8 cellular contexts compared by ENCODE assay signal in the genomic region with DNA sequence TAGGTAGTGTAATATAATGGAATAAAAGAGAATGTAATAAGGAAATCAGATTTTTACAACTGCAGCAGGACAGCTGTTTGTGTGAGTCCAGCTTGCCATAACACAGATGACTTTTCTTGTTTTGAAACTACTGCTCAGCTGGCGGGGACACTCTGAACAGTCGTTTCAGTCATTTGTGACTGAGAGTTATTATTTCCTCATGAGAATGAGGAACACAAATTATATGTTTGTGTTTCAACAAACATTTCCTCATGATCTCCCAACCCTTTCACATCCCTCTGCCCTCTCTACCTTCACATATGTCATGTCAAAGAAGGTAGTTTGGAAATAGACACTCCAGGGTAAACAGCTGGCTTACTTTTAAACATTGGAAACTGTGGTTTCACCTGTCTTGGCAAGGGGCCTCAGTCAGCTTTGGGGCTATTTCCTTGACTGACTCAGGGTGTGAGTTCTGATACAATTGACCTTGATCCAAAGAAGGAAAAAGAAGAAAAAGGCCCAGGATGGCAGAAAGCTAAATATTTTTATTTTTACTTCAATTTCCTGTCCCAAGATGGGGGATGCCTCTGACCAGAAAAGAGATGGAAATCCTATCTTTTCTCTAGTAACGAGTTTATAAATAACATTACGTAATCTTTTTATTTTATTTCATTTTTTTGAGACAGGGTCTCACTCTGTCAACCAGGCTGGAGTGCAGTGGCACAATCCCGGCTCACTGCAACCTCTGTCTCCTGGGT. TPM values are rescaled to one million over a fixed set of nuclear protein-coding genes. Genes with fewer than 3 reads are reported as not detected.
DNase-seq lines count a peak whose midpoint lies in the region; ATAC-seq and TF ChIP-seq lines count a peak whose summit lies in the region.

No MANE protein-coding gene starts in this region.

- H3K27ac ChIP-seq in liver (ENCODE audit: low read depth in 1 of 2, low read length in 2 of 2) (peak overlapping the region; percentile 74 to 80), upper lobe of left lung (peak overlapping the region; percentile 80 to 90 (median 86))

- BruUV-seq in Calu3 (replicated peaks; lab: Mats Ljungman, UMichigan): TSS peak; percentile 57

- peak overlapping the region; percentile 73 for H3K9ac ChIP-seq in liver (ENCODE audit: low read depth in 1 of 2, low read length in 2 of 2)

- 56% methylated on average over 5 of the region's 5 CpGs for WGBS in liver
- 55 to 57% methylated on average over 5 of the region's 5 CpGs for WGBS in upper lobe of left lung, 2 donors

- H3K9me3 Mint-ChIP-seq in Calu3 (ENCODE audit: low read depth, unreplicated experiment): peaks cover under 1% of the 10 kb centered on the region
- H3K9me3 Mint-ChIP-seq in IgD-negative memory B cell: no peaks in the 10 kb centered on the region
- H3K9me3 Mint-ChIP-seq in activated naive CD8-positive, alpha-beta T cell treated with anti-CD3 and anti-CD28 coated beads for 36 hours: peaks cover 1% of the 10 kb centered on the region

- H3K4me3 ChIP-seq in liver (ENCODE audit: low read depth in 1 of 3, low read length in 3 of 3): peak overlapping the region; percentile 56 to 88 (median 76)
- H3K4me3 ChIP-seq in upper lobe of left lung: peak overlapping the region; percentile 38 to 60 (median 53)

- TF ChIP-seq POLR2A in upper lobe of left lung (IDR thresholded peaks at IDR 0.05): no peak

- ATAC-seq in GM21390 (IDR thresholded peaks at IDR 0.05; ENCODE audit: unreplicated experiment) (peak; percentile 72), upper lobe of left lung (ENCODE audit: low FRiP score in 2 of 2) (peak in 1 of 2 donors; percentile 53)

- CTCF ChIA-PET in Calu3 (lab: Charles Lee): interaction anchor here (0.9 to 1.0 kb wide), 2 partner anchors 98 to 261 kb away, joined by 3 read pairs; no protein-coding TSS in a partner anchor

- H3K9me3 ChIP-seq in liver (ENCODE audit: control insufficient read depth in 4 of 4, low read length in 3 of 4) (peaks cover 0 to 6% (median 2%) of the 10 kb centered on the region in 4 donors), upper lobe of left lung (no peaks in the 10 kb centered on the region)

- H3K4me1 ChIP-seq in liver (ENCODE audit: control insufficient read depth in 4 of 4, insufficient read depth in 4 of 4, low read length in 3 of 4) (peaks cover 0 to 21% (median 9%) of the 10 kb centered on the region in 4 donors), upper lobe of left lung (peaks cover 14 to 30% (median 25%) of the 10 kb centered on the region in 4 donors)

- no peaks in the 10 kb centered on the region for H3K27me3 ChIP-seq in liver (ENCODE audit: control insufficient read depth in 4 of 4, insufficient read depth in 4 of 4, low read length in 3 of 4)
- H3K27me3 ChIP-seq in upper lobe of left lung: no peaks in the 10 kb centered on the region

- peak overlapping the region; percentile 99 for H3K27ac Mint-ChIP-seq in Calu3 (ENCODE audit: unreplicated experiment)
- H3K27ac Mint-ChIP-seq in IgD-negative memory B cell: peak overlapping the region; percentile 97 to 99 (median 98)
- H3K27ac Mint-ChIP-seq in activated naive CD8-positive, alpha-beta T cell treated with anti-CD3 and anti-CD28 coated beads for 36 hours: peak overlapping the region; percentile 98

- TF ChIP-seq CTCF in Calu3 (IDR thresholded peaks at IDR 0.05; ENCODE audit: unreplicated experiment) (no peak), liver (IDR thresholded peaks at IDR 0.05; ENCODE audit: low read depth, low read length, missing input control) (no peak), upper lobe of left lung (IDR thresholded peaks at IDR 0.05) (no peak)

- no peaks in the 10 kb centered on the region for H3K27me3 Mint-ChIP-seq in Calu3 (ENCODE audit: unreplicated experiment)
- no peaks in the 10 kb centered on the region for H3K27me3 Mint-ChIP-seq in IgD-negative memory B cell
- H3K27me3 Mint-ChIP-seq in activated naive CD8-positive, alpha-beta T cell treated with anti-CD3 and anti-CD28 coated beads for 36 hours: no peaks in the 10 kb centered on the region

- H3K36me3 ChIP-seq in liver (ENCODE audit: control insufficient read depth in 4 of 4, insufficient read depth in 3 of 4, low read depth in 1 of 4, low read length in 3 of 4): peaks cover 0 to 5% (median under 1%) of the 10 kb centered on the region in 4 donors
- H3K36me3 ChIP-seq in upper lobe of left lung: peaks cover 0 to 6% (median 0%) of the 10 kb centered on the region in 4 donors

- H3K4me1 Mint-ChIP-seq in Calu3 (ENCODE audit: low read depth, unreplicated experiment) (peaks cover 51% of the 10 kb centered on the region), IgD-negative memory B cell (peaks cover 53 to 62% (median 55%) of the 10 kb centered on the region in 3 donors)
- peaks cover 58% of the 10 kb centered on the region for H3K4me1 Mint-ChIP-seq in activated naive CD8-positive, alpha-beta T cell treated with anti-CD3 and anti-CD28 coated beads for 36 hours

- DNase-seq in Calu3: peak; percentile 28
- DNase-seq in activated naive CD8-positive, alpha-beta T cell treated with anti-CD3 and anti-CD28 coated beads for 36 hours: no peak
- no peak for DNase-seq in upper lobe of left lung
- DNase-seq in retina: no peak
- no peak for DNase-seq in DMS 273 (lab: John Stamatoyannopoulos, UW; ENCODE audit: unreplicated experiment)

- H3K36me3 Mint-ChIP-seq in Calu3 (ENCODE audit: insufficient read depth, unreplicated experiment) (peaks cover 34% of the 10 kb centered on the region), IgD-negative memory B cell (peaks cover 24% of the 10 kb centered on the region)
- H3K36me3 Mint-ChIP-seq in activated naive CD8-positive, alpha-beta T cell treated with anti-CD3 and anti-CD28 coated beads for 36 hours: peaks cover 68% of the 10 kb centered on the region

- no peak for TF ChIP-seq EP300 in upper lobe of left lung (IDR thresholded peaks at IDR 0.05)

- H3K4me3 Mint-ChIP-seq in Calu3 (ENCODE audit: low read depth, unreplicated experiment) (peak overlapping the region; percentile 89), IgD-negative memory B cell (peak overlapping the region; percentile 94 to 98 (median 96))
- H3K4me3 Mint-ChIP-seq in activated naive CD8-positive, alpha-beta T cell treated with anti-CD3 and anti-CD28 coated beads for 36 hours: peak overlapping the region; percentile 97

- TF ChIP-seq RAD21 in liver (IDR thresholded peaks at IDR 0.05): no peak

- intact Hi-C loops in Calu3 (cut with micrococcal nuclease; ENCODE audit: unreplicated experiment): loop anchor here (2.0 to 10.0 kb wide), 3 partner anchors 90 to 287 kb away; partner anchors contain the start of gene SP100

TF ChIP-seq in liver, 16 proteins besides CTCF, POLR2A, EP300 and RAD21:
- no peak for TF ChIP-seq HNF4G (IDR thresholded peaks at IDR 0.05)
- peak in 1 of 2 donors; percentile 7 for TF ChIP-seq EGR1 (IDR thresholded peaks at IDR 0.05; ENCODE audit: low read depth in 2 of 2)

RNA-seq across cellular contexts. Expression of gene SP140L, which starts 0.6 kb away (rescaled TPM):
- total RNA-seq in Calu3 (2022) (35.4 and 55.2 TPM in 2 replicates), liver (10 to 100 TPM in 1 of 2 donors, 1 to 10 TPM in 1; 3.1 to 21.5 TPM), upper lobe of left lung (10 to 100 TPM; 15.5 to 38.8 (median 18.9) TPM)
- polyA plus RNA-seq in IgD-negative memory B cell (38.9 TPM), liver (1 to 10 TPM; 5.8 to 7.4 TPM)
- total RNA-seq in activated naive CD8-positive, alpha-beta T cell treated with anti-CD3 and anti-CD28 coated beads for 36 hours: 10 to 100 TPM; 36.3 to 38.8 TPM
